Comparison of ENCODE assay signal across 16 cellular contexts in genomic region chr2:127661949-127662510, GRCh38. TPM values are rescaled to one million over a fixed set of nuclear protein-coding genes. Genes with fewer than 3 reads are reported as not detected.
DNase-seq lines count a peak whose midpoint lies in the region; ATAC-seq and TF ChIP-seq lines count a peak whose summit lies in the region.
"Had no signal": no experiment of that assay in that cellular context is flagged by ENCODE, and none has a peak within 500 bp of the region (broad histone marks: within the 10 kb centered on the region; RNA-seq: fewer than 3 reads in every experiment).

No MANE protein-coding gene starts in this region.

- H3K27ac ChIP-seq in HCT116 (ENCODE audit: low read depth, low read length) (no peak overlapping the region), endodermal cell (ENCODE audit: low read depth, low read length) (no peak overlapping the region)
- no peak overlapping the region for H3K27ac ChIP-seq in naive thymus-derived CD4-positive, alpha-beta T cell (ENCODE audit: low read depth, low read length)
- H3K27ac ChIP-seq: BLaER1 treated with 17β-estradiol and CSF1 and Interleukin-3, amounts not matched to agents 10 nM and 100 nM; SK-N-MC had no signal

- no TSS peak for BruUV-seq in HCT116 (replicated peaks; lab: Mats Ljungman, UMichigan)

- DNase-seq in HCT116 (ENCODE audit: low read depth, low spot score) (no peak), endodermal cell (peak; percentile 50), left colon (peak in 1 of 2 donors; percentile 21), activated gamma-delta T cell treated with Interleukin-2 at 50 U/mL for 16 hours (no peak), nucleus accumbens (lab: John Stamatoyannopoulos, UW) (no peak)
- DNase-seq in naive thymus-derived CD4-positive, alpha-beta T cell: no peak
- DNase-seq: activated T-cell treated with anti-CD3 and anti-CD28 coated beads, Interleukin-2, amount 50 U/mL, for 4 hours; GDM1; HFFc6; NCI-H1930 had no signal

- 0 out of 6 replicates have a peak, but pooled peaks of 1 of the 3 experiments have one; percentile 9 for TF ChIP-seq CTCF in HCT116 (IDR thresholded peaks at IDR 0.05 in 2 of 3, conservative IDR thresholded peaks at IDR 0.05 in 1 of 3; ENCODE audit: borderline replicate concordance in 1 of 3, insufficient read depth in 1 of 3, low read depth in 2 of 3, low read length in 2 of 3)
- TF ChIP-seq CTCF in endodermal cell (conservative IDR thresholded peaks at IDR 0.05): no peak

- H3K9ac ChIP-seq in HCT116 (ENCODE audit: low read length) (no peak overlapping the region), endodermal cell (ENCODE audit: extremely low read depth, low read length, poor library complexity, severe bottlenecking) (no peak overlapping the region), skeletal muscle satellite cell (ENCODE audit: low read depth, low read length) (peak overlapping the region; percentile 48)
- H3K9ac ChIP-seq: BLaER1 treated with 17β-estradiol and CSF1 and Interleukin-3, amounts not matched to agents 10 nM and 100 nM had no signal

- H2AFZ ChIP-seq in HCT116 (ENCODE audit: low read depth, low read length, poor library complexity, severe bottlenecking): no peak overlapping the region

- peaks cover 4% of the 10 kb centered on the region for H3K9me3 Mint-ChIP-seq in endodermal cell
- H3K9me3 Mint-ChIP-seq in naive thymus-derived CD4-positive, alpha-beta T cell: peaks cover 0 to 1% (median 0%) of the 10 kb centered on the region in 11 donors
- H3K9me3 Mint-ChIP-seq: activated T-cell treated with anti-CD3 and anti-CD28 coated beads, Interleukin-2, amount 50 U/mL, for 4 hours; HFFc6 had no signal

- H3K36me3 Mint-ChIP-seq in endodermal cell (ENCODE audit: low read depth): peaks cover 4% of the 10 kb centered on the region
- H3K36me3 Mint-ChIP-seq in naive thymus-derived CD4-positive, alpha-beta T cell: no peaks in the 10 kb centered on the region

- no peak for TF ChIP-seq RAD21 in HCT116 (IDR thresholded peaks at IDR 0.05; ENCODE audit: low read depth)

- H3K79me2 ChIP-seq in HCT116 (ENCODE audit: insufficient read depth, low read length): no peaks in the 10 kb centered on the region

- peaks cover 0 to 8% of the 10 kb centered on the region in 2 experiments; a peak in 1 of 4 replicates for H3K4me1 ChIP-seq in HCT116 (ENCODE audit: control insufficient read depth in 1 of 2, insufficient read depth in 2 of 2, low read length in 2 of 2)
- peaks cover 6% of the 10 kb centered on the region for H3K4me1 ChIP-seq in endodermal cell (ENCODE audit: control insufficient read depth, insufficient read depth, low read length)
- peaks cover 14% of the 10 kb centered on the region for H3K4me1 ChIP-seq in skeletal muscle satellite cell (ENCODE audit: control insufficient read depth, insufficient read depth, low read length)
- H3K4me1 ChIP-seq in naive thymus-derived CD4-positive, alpha-beta T cell (ENCODE audit: control insufficient read depth in 2 of 2, insufficient read depth in 2 of 2, low read length in 2 of 2): no peaks in the 10 kb centered on the region

- CTCF ChIA-PET in HCT116 (lab: Charles Lee): no interaction called here
- CTCF ChIA-PET in naive thymus-derived CD4-positive, alpha-beta T cell (lab: Charles Lee): no interaction called here

- no peak overlapping the region for H3K4me2 ChIP-seq in HCT116 (ENCODE audit: low read length)
- H3K4me2 ChIP-seq in skeletal muscle satellite cell (ENCODE audit: low read length): no peak overlapping the region

- peaks cover 34% of the 10 kb centered on the region for H3K27me3 Mint-ChIP-seq in endodermal cell (ENCODE audit: insufficient read depth)
- H3K27me3 Mint-ChIP-seq in naive thymus-derived CD4-positive, alpha-beta T cell: peaks cover 32 to 51% (median 50%) of the 10 kb centered on the region in 5 donors

- intact Hi-C loops in HCT116 (cut with micrococcal nuclease): no loop called here
- intact Hi-C loops in left colon (cut with DNase I, micrococcal nuclease): no loop called here
- intact Hi-C loops in naive thymus-derived CD4-positive, alpha-beta T cell (cut with micrococcal nuclease): no loop called here

- ATAC-seq in HCT116 (peak; percentile 53; the same call in 1 of the 2 replicates), left colon (peak; percentile 41), HG02870 (IDR thresholded peaks at IDR 0.05; ENCODE audit: unreplicated experiment) (no peak)
- no peak for ATAC-seq in naive thymus-derived CD4-positive, alpha-beta T cell
- ATAC-seq: activated T-cell treated with anti-CD3 and anti-CD28 coated beads, Interleukin-2, amount 50 U/mL, for 4 hours had no signal

- no peak overlapping the region for H3K4me3 ChIP-seq in HCT116 (replicated peaks in 1 of 2; ENCODE audit: low read depth in 1 of 2, low read length in 2 of 2)
- H3K4me3 ChIP-seq in endodermal cell (ENCODE audit: low read length): no peak overlapping the region
- no peak overlapping the region for H3K4me3 ChIP-seq in skeletal muscle satellite cell (ENCODE audit: low read length)
- no peak overlapping the region for H3K4me3 ChIP-seq in naive thymus-derived CD4-positive, alpha-beta T cell (ENCODE audit: low read length)
- H3K4me3 ChIP-seq: BLaER1 treated with 17β-estradiol and CSF1 and Interleukin-3, amounts not matched to agents 10 nM and 100 nM; SK-N-MC had no signal

- H4K20me1 ChIP-seq in HCT116 (ENCODE audit: insufficient read depth): no peaks in the 10 kb centered on the region

- H3K36me3 ChIP-seq in HCT116 (ENCODE audit: control insufficient read depth in 1 of 2, insufficient read depth in 2 of 2, low read length in 2 of 2) (no peaks in the 10 kb centered on the region), endodermal cell (ENCODE audit: control insufficient read depth, insufficient read depth, low read length) (peaks cover 5% of the 10 kb centered on the region), skeletal muscle satellite cell (ENCODE audit: insufficient read depth, low read length) (peaks cover 4% of the 10 kb centered on the region)
- H3K36me3 ChIP-seq in naive thymus-derived CD4-positive, alpha-beta T cell (ENCODE audit: control insufficient read depth in 2 of 3, insufficient read depth in 3 of 3, low read length in 3 of 3): no peaks in the 10 kb centered on the region

- RAD21 ChIA-PET in HCT116 (lab: Charles Lee; ENCODE audit: low non-redundant PET in 1 of 2, low total read pairs in 2 of 2, uncharacterized antibody in 2 of 2, unreplicated experiment in 2 of 2): no interaction called here

- no peak overlapping the region for H3K27ac Mint-ChIP-seq in endodermal cell
- H3K27ac Mint-ChIP-seq in naive thymus-derived CD4-positive, alpha-beta T cell: no peak overlapping the region

- H3K9me2 ChIP-seq in HCT116 (ENCODE audit: insufficient read depth): no peaks in the 10 kb centered on the region

- no peaks in the 10 kb centered on the region for H3K27me3 ChIP-seq in HCT116 (ENCODE audit: insufficient read depth, low read length)
- H3K27me3 ChIP-seq in endodermal cell (ENCODE audit: control insufficient read depth, insufficient read depth, low read length, poor library complexity, severe bottlenecking): peaks cover 17% of the 10 kb centered on the region
- H3K27me3 ChIP-seq in skeletal muscle satellite cell (ENCODE audit: control insufficient read depth, insufficient read depth, low read length): peaks cover 3% of the 10 kb centered on the region
- H3K27me3 ChIP-seq in naive thymus-derived CD4-positive, alpha-beta T cell (ENCODE audit: control insufficient read depth in 2 of 2, insufficient read depth in 2 of 2, low read length in 2 of 2): peaks cover 0 to 4% of the 10 kb centered on the region in 2 donors

- 89 to 95% methylated on average over 6 to 9 of the region's 9 CpGs for WGBS in endodermal cell (ENCODE audit: insufficient coverage in 1 of 2, insufficient read length in 1 of 2), 2 experiments

- POLR2A ChIA-PET in HCT116 (lab: Charles Lee): no interaction called here
- POLR2A ChIA-PET in naive thymus-derived CD4-positive, alpha-beta T cell (lab: Charles Lee): no interaction called here

- H3K4me1 Mint-ChIP-seq in endodermal cell: peaks cover 20% of the 10 kb centered on the region
- peaks cover 0 to 5% (median 0%) of the 10 kb centered on the region in 7 donors for H3K4me1 Mint-ChIP-seq in naive thymus-derived CD4-positive, alpha-beta T cell

- H3K4me3 Mint-ChIP-seq in endodermal cell: no peak overlapping the region
- H3K4me3 Mint-ChIP-seq in naive thymus-derived CD4-positive, alpha-beta T cell: no peak overlapping the region
- H3K4me3 Mint-ChIP-seq: activated T-cell treated with anti-CD3 and anti-CD28 coated beads, Interleukin-2, amount 50 U/mL, for 4 hours; HFFc6 had no signal

- H3K9me3 ChIP-seq in HCT116 (ENCODE audit: control insufficient read depth in 1 of 2, insufficient read depth in 1 of 2, low read depth in 1 of 2, low read length in 2 of 2) (no peaks in the 10 kb centered on the region; a peak in 1 of 4 replicates), endodermal cell (ENCODE audit: control insufficient read depth, low read length) (peaks cover 6% of the 10 kb centered on the region), skeletal muscle satellite cell (replicated peaks; ENCODE audit: low read length) (no peaks in the 10 kb centered on the region)
- H3K9me3 ChIP-seq in naive thymus-derived CD4-positive, alpha-beta T cell (ENCODE audit: control insufficient read depth in 2 of 3, low read length in 3 of 3): no peaks in the 10 kb centered on the region

- TF ChIP-seq POLR2A in HCT116 (IDR thresholded peaks at IDR 0.05; ENCODE audit: borderline replicate concordance, extremely low read depth, insufficient read depth, insufficient read length): no peak

RNA-seq across cellular contexts. Expression of gene LIMS2, which starts 13.3 kb away (rescaled TPM):
- total RNA-seq in HCT116 (2021; ENCODE audit: unreplicated experiment) (3.7 TPM), endodermal cell (1 to 10 TPM; 3.9 to 9.8 TPM), left colon (10 to 100 TPM in 1 of 2 donors, 1 to 10 TPM in 1; 9.2 to 50.2 TPM)
- polyA plus RNA-seq in HCT116 (2012): 3.9 and 4.0 TPM in 2 replicates
- polyA plus RNA-seq in endodermal cell (2013, experiment 1 of 2): 4.8 TPM
- 4.8 TPM for polyA plus RNA-seq in endodermal cell (2013, experiment 2 of 2)
- under 0.01 and 1.7 TPM in 2 replicates for total RNA-seq in skeletal muscle satellite cell (2012; rRNA removed)
- 10 to 100 TPM in 2 of 5 experiments, 1 to 10 TPM in 3; 5.3 to 13.7 (median 10.0) TPM for total RNA-seq in naive thymus-derived CD4-positive, alpha-beta T cell
- polyA plus RNA-seq in naive thymus-derived CD4-positive, alpha-beta T cell: 10 to 100 TPM; 17.0 to 27.0 TPM
- polyA plus RNA-seq: neural cell had no signal

RNA-seq across cellular contexts. Expression of gene GPR17, which starts 16.1 kb away (rescaled TPM):
- not detected for total RNA-seq in HCT116 (2021; ENCODE audit: unreplicated experiment)
- 0.07 and 0.22 TPM in 2 replicates for polyA plus RNA-seq in HCT116 (2012)
- total RNA-seq in endodermal cell: under 1 TPM in 1 of 2 donors, not detected in 1; 0.24 TPM
- polyA plus RNA-seq in endodermal cell (2013, experiment 1 of 2): 5.0 TPM
- polyA plus RNA-seq in endodermal cell (2013, experiment 2 of 2): 4.8 TPM
- total RNA-seq in left colon: under 1 TPM in 1 of 2 donors, not detected in 1; 0.31 TPM
- total RNA-seq in skeletal muscle satellite cell (2012; rRNA removed): not detected in 2 replicates
- total RNA-seq in naive thymus-derived CD4-positive, alpha-beta T cell: not detected
- polyA plus RNA-seq in naive thymus-derived CD4-positive, alpha-beta T cell: not detected
- total RNA-seq: activated T-cell treated with anti-CD3 and anti-CD28 coated beads, Interleukin-2, amount 50 U/mL, for 4 hours; epithelial cell of proximal tubule; HFFc6 had no signal
- polyA plus RNA-seq: neural cell had no signal

RNA-seq across cellular contexts. Expression of gene SFT2D3, which starts 39.3 kb away (rescaled TPM):
- total RNA-seq in HCT116 (2021; ENCODE audit: unreplicated experiment) (3.1 TPM), endodermal cell (10 to 100 TPM in 1 of 2 donors, 1 to 10 TPM in 1; 5.5 to 10.1 TPM), left colon (1 to 10 TPM; 8.5 to 9.0 TPM)
- not detected in 2 replicates for polyA plus RNA-seq in HCT116 (2012)
- 16.1 TPM for polyA plus RNA-seq in endodermal cell (2013, experiment 1 of 2)
- polyA plus RNA-seq in endodermal cell (2013, experiment 2 of 2): 14.3 TPM
- 2.3 and 3.3 TPM in 2 replicates for total RNA-seq in skeletal muscle satellite cell (2012; rRNA removed)
- total RNA-seq in naive thymus-derived CD4-positive, alpha-beta T cell: 10 to 100 TPM in 2 of 5 experiments, 1 to 10 TPM in 3; 6.0 to 17.8 (median 8.9) TPM
- 1 to 10 TPM; 1.4 to 2.1 TPM for polyA plus RNA-seq in naive thymus-derived CD4-positive, alpha-beta T cell

Comparison
In these comparisons a context has a peak if more than half of its experiments do, and no peak if none do; other contexts are left out.
1. ATAC-seq: peak in HCT116 (single experiment) and left colon (single experiment); none in HG02870 (single experiment) and naive thymus-derived CD4-positive, alpha-beta T cell (single experiment).